ENCODE assay signal across 8 cellular contexts in genomic region chr17:46770818-46771600, GRCh38. TPM values are rescaled to one million over a fixed set of nuclear protein-coding genes. Genes with fewer than 3 reads are reported as not detected.
DNase-seq lines count a peak whose midpoint lies in the region; ATAC-seq and TF ChIP-seq lines count a peak whose summit lies in the region.

No MANE protein-coding gene starts in this region.

- no peaks in the 10 kb centered on the region for H3K27me3 ChIP-seq in MG63
- peaks cover 0 to 41% (median 0%) of the 10 kb centered on the region in 9 donors for H3K27me3 ChIP-seq in heart left ventricle
- H3K27me3 ChIP-seq in rectal smooth muscle tissue (ENCODE audit: control insufficient read depth, insufficient read depth, low read length), result no peaks in the 10 kb centered on the region

- TF ChIP-seq POLR2A in heart left ventricle (IDR thresholded peaks at IDR 0.05), result peak in 1 of 2 donors; percentile 17

- H3K4me1 ChIP-seq in heart left ventricle, result peaks cover 0 to 19% (median 7%) of the 10 kb centered on the region in 12 donors
- H3K4me1 ChIP-seq in rectal smooth muscle tissue (ENCODE audit: control insufficient read depth, insufficient read depth, low read length), result no peaks in the 10 kb centered on the region

- peak; percentile 22 to 77 (median 58) for ATAC-seq in heart left ventricle

- H3K9ac ChIP-seq in rectal smooth muscle tissue (ENCODE audit: low read length), result no peak overlapping the region

- H3K36me3 ChIP-seq in MG63 (no peaks in the 10 kb centered on the region), heart left ventricle (no peaks in the 10 kb centered on the region), rectal smooth muscle tissue (ENCODE audit: control insufficient read depth, insufficient read depth, low read length) (no peaks in the 10 kb centered on the region)

- H3K27ac ChIP-seq in heart left ventricle (peak overlapping the region in 10 of 12 donors; percentile 14 to 75 (median 52)), rectal smooth muscle tissue (ENCODE audit: low read depth, low read length) (no peak overlapping the region)

- H3K4me3 ChIP-seq in MG63 (peak overlapping the region; percentile 44), heart left ventricle (peak overlapping the region; percentile 15 to 80 (median 60)), rectal smooth muscle tissue (ENCODE audit: low read length) (peak overlapping the region; percentile 44)

- intact Hi-C loops in heart left ventricle (cut with DNase I), result loop anchor here in 1 of 10 donors (5.0 kb wide), 1 partner anchor 34 kb away; no protein-coding TSS in a partner anchor

- H3K9me3 ChIP-seq in MG63 (no peaks in the 10 kb centered on the region), heart left ventricle (no peaks in the 10 kb centered on the region)

- peak in 1 of 12 donors; percentile 24 for TF ChIP-seq CTCF in heart left ventricle (IDR thresholded peaks at IDR 0.05)

- WGBS in heart left ventricle, 4 donors, result 2 to 14% (median 4%) methylated on average over 9 to 79 of the region's 79 CpGs

- peak; percentile 52 for DNase-seq in activated CD4-positive, alpha-beta T cell treated with anti-CD3 and anti-CD28 coated beads for 48 hours
- no peak for DNase-seq in activated CD4-positive, alpha-beta T cell treated with anti-CD3 and anti-CD28 coated beads for 1 hour
- DNase-seq in MG63 (peak; percentile 71), heart left ventricle (peak in 4 of 5 donors; percentile 43 to 59 (median 50)), NCI-H526 treated with DMSO at 0.1 percent for 48 hours (lab: John Stamatoyannopoulos, UW) (no peak)
- peak; percentile 39 to 56 for DNase-seq in activated T-cell treated with anti-CD3 and anti-CD28 coated beads, Interleukin-2, amount 50 U/mL, for 48 hours
- no peak for DNase-seq in effector CD8-positive, alpha-beta T cell (lab: John Stamatoyannopoulos, UW)

RNA-seq across cellular contexts. Expression of gene WNT3, which starts 47.5 kb away (rescaled TPM):
- total RNA-seq in MG63 (2014; rRNA removed; shearing (Covaris generic); ENCODE audit: low replicate concordance), result 5.6 and 8.5 TPM in 2 replicates
- total RNA-seq in heart left ventricle, result 1 to 10 TPM in 6 of 9 donors, under 1 TPM in 3; 0.32 to 2.2 (median 1.2) TPM
- polyA plus RNA-seq in heart left ventricle, result under 1 TPM; 0.50 to 0.79 TPM

Comparison
In these comparisons a context has a peak if more than half of its experiments do, and no peak if none do; other contexts are left out.
1. DNase-seq: peak in activated CD4-positive, alpha-beta T cell treated with anti-CD3 and anti-CD28 coated beads for 48 hours (single experiment), MG63 (single experiment), activated T-cell treated with anti-CD3 and anti-CD28 coated beads, Interleukin-2, amount 50 U/mL, for 48 hours (2 of 2) and heart left ventricle (4 of 5); none in activated CD4-positive, alpha-beta T cell treated with anti-CD3 and anti-CD28 coated beads for 1 hour (single experiment), NCI-H526 treated with DMSO at 0.1 percent for 48 hours (single experiment) and effector CD8-positive, alpha-beta T cell (single experiment).
2. Peak in every context shown above with its lines, with median percentiles within 50 percentile points of each other: H3K4me3 ChIP-seq.